8 cellular contexts compared by ENCODE assay signal in the genomic region with DNA sequence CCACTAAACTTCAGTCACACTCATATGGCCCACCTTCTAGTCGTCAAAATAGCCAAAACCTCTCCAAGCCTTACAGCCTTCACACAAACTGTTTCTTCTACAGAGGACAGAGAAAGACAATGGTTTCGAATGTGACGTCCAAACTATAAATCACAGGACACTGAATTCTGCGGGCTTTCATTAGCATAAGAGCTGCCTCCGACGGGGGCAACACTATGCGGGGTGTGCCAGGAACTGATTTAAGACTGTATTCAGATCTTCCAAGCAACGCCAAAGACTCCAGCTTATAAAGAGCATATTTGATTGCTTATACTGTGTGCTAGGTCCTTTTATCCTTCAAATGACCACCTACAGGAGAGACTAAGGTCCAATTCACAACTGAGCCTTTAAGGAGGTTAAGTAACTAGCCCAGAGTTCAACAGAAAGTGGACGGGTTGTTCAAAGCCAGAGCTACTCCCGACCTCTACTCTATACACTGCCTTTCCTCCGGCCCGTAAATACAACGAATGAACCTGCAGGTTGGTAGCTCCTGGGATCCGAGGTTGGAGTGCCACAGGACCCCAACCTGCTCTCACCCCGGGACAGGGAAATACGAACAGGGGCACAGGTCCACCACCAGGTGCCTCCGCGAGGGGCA. TPM values are rescaled to one million over a fixed set of nuclear protein-coding genes. Genes with fewer than 3 reads are reported as not detected.
DNase-seq lines count a peak whose midpoint lies in the region; ATAC-seq and TF ChIP-seq lines count a peak whose summit lies in the region.

No MANE protein-coding gene starts in this region.

- H3K27me3 Mint-ChIP-seq in central memory CD8-positive, alpha-beta T cell = no peaks in the 10 kb centered on the region
- H3K27me3 Mint-ChIP-seq in mesothelial cell of epicardium (ENCODE audit: low read depth) = no peaks in the 10 kb centered on the region

- peak overlapping the region; percentile 94 for H3K27ac Mint-ChIP-seq in central memory CD8-positive, alpha-beta T cell (ENCODE audit: low read depth)
- H3K27ac Mint-ChIP-seq in mesothelial cell of epicardium = peak overlapping the region; percentile 77

- H3K4me1 Mint-ChIP-seq in central memory CD8-positive, alpha-beta T cell = peaks cover 45% of the 10 kb centered on the region
- H3K4me1 Mint-ChIP-seq in mesothelial cell of epicardium = peaks cover 18% of the 10 kb centered on the region

- no peaks in the 10 kb centered on the region for H3K9me3 Mint-ChIP-seq in central memory CD8-positive, alpha-beta T cell
- peaks cover 12% of the 10 kb centered on the region for H3K9me3 Mint-ChIP-seq in mesothelial cell of epicardium

- H3K36me3 Mint-ChIP-seq in central memory CD8-positive, alpha-beta T cell (ENCODE audit: insufficient read depth) = peaks cover 5% of the 10 kb centered on the region
- H3K36me3 Mint-ChIP-seq in mesothelial cell of epicardium = peaks cover 20% of the 10 kb centered on the region

- ATAC-seq in central memory CD8-positive, alpha-beta T cell (replicated peaks; ENCODE audit: extremely low read depth, poor library complexity, severe bottlenecking) = no peak
- ATAC-seq in GM18909 (IDR thresholded peaks at IDR 0.05; ENCODE audit: poor library complexity, unreplicated experiment) = no peak

- TF ChIP-seq CTCF in GM10266 (IDR thresholded peaks at IDR 0.05; ENCODE audit: control insufficient read depth, insufficient read depth, low read depth, missing control alignments) (no peak), mesothelial cell of epicardium (IDR thresholded peaks at IDR 0.05; ENCODE audit: unreplicated experiment) (peak; percentile 20)

- peak overlapping the region; percentile 90 for H3K4me3 Mint-ChIP-seq in central memory CD8-positive, alpha-beta T cell
- peak overlapping the region; percentile 89 for H3K4me3 Mint-ChIP-seq in mesothelial cell of epicardium

- DNase-seq in 8988T (peak; percentile 67), GM10266 (ENCODE audit: extremely low spot score) (peak; percentile 13), NCI-H2227 (lab: John Stamatoyannopoulos, UW; ENCODE audit: unreplicated experiment) (peak; percentile 42), mesothelial cell of epicardium (ENCODE audit: low spot score in 2 of 2, unreplicated experiment in 2 of 2) (no peak), GM03348 (ENCODE audit: low spot score) (no peak), cerebellum (ENCODE audit: low spot score) (no peak)
- no peak for DNase-seq in central memory CD8-positive, alpha-beta T cell (ENCODE audit: low spot score in 2 of 2)

RNA-seq across cellular contexts. Expression of gene L2HGDH, which starts 0.6 kb away (rescaled TPM):
- total RNA-seq in mesothelial cell of epicardium = 11.0 to 12.1 TPM (median 11.2 TPM) in 3 replicates
- 13.7 TPM for total RNA-seq in cerebellum

RNA-seq across cellular contexts. Expression of gene DMAC2L, which starts 0.7 kb away (rescaled TPM):
- total RNA-seq in mesothelial cell of epicardium (18.6 to 21.7 TPM (median 21.4 TPM) in 3 replicates), cerebellum (12.5 TPM)

Comparison
In these comparisons a context has a peak if more than half of its experiments do, and no peak if none do; other contexts are left out.
1. DNase-seq: peak in 8988T (single experiment), GM10266 (single experiment) and NCI-H2227 (single experiment); none in central memory CD8-positive, alpha-beta T cell (0 of 2), mesothelial cell of epicardium (0 of 2), GM03348 (single experiment) and cerebellum (single experiment).